In genomic region chr4:146245246-146245645, GRCh38 we compare ENCODE assay signal across 2 cellular contexts.
TF ChIP-seq lines count a peak whose summit lies in the region.

No MANE protein-coding gene starts in this region.

TF ChIP-seq in K562, 482 proteins besides CTCF, POLR2A, EP300 and RAD21 (continues in another document):
- TF ChIP-seq NBN (IDR thresholded peaks at IDR 0.05; ENCODE audit: low read depth) (no peak), SNRNP70 (optimal IDR thresholded peaks at IDR 0.05; ENCODE audit: low read depth, low read length) (no peak), ZNF780A (CRISPR knock-in tag; IDR thresholded peaks at IDR 0.05) (no peak), SRSF3 (IDR thresholded peaks at IDR 0.05; ENCODE audit: insufficient read depth, low read length) (no peak), CBFA2T3 (IDR thresholded peaks at IDR 0.05) (0 out of 2 replicates have a peak, but pooled peaks have one; percentile 17), ZNF766 (CRISPR knock-in tag; conservative IDR thresholded peaks at IDR 0.05) (no peak), MED1 (CRISPR knock-in tag; IDR thresholded peaks at IDR 0.05; ENCODE audit: borderline replicate concordance) (no peak), CREB5 (CRISPR knock-in tag; IDR thresholded peaks at IDR 0.05) (no peak), CHAMP1 (IDR thresholded peaks at IDR 0.05) (no peak), ZNF518B (CRISPR knock-in tag; IDR thresholded peaks at IDR 0.05) (no peak), ZNF184 (CRISPR knock-in tag; IDR thresholded peaks at IDR 0.05) (no peak), CCAR2 (IDR thresholded peaks at IDR 0.05; ENCODE audit: low read depth, low read length) (no peak), NR2C2 (CRISPR knock-in tag; IDR thresholded peaks at IDR 0.05) (no peak), NR2C2 (tag; IDR thresholded peaks at IDR 0.05) (no peak), ZBTB34 (CRISPR knock-in tag; IDR thresholded peaks at IDR 0.05) (no peak), ZNF75A (CRISPR knock-in tag; IDR thresholded peaks at IDR 0.05) (no peak), RFX5 (IDR thresholded peaks at IDR 0.05; ENCODE audit: low read depth, low read length) (no peak), POLR3G (IDR thresholded peaks at IDR 0.05; ENCODE audit: extremely low read depth, insufficient read length, insufficient replicate concordance) (no peak), FOXP4 (CRISPR knock-in tag; IDR thresholded peaks at IDR 0.05; ENCODE audit: borderline replicate concordance) (no peak)

TF ChIP-seq in HepG2, 621 proteins besides CTCF, POLR2A, EP300 and RAD21:
- TF ChIP-seq MAFK (conservative IDR thresholded peaks at IDR 0.05 in 1 of 2, IDR thresholded peaks at IDR 0.05 in 1 of 2; ENCODE audit: low read length in 2 of 2) (peak; percentile 84 to 89), MAFF (IDR thresholded peaks at IDR 0.05; ENCODE audit: low read depth, low read length) (peak; percentile 81), KLF11 (CRISPR knock-in tag; IDR thresholded peaks at IDR 0.05) (no peak)
TF ChIP-seq in HepG2: peak in this region for 2.
